ENCODE assay signal across 16 cellular contexts in genomic region chr14:64112859-64113258, GRCh38.
DNase-seq lines count a peak whose midpoint lies in the region; ATAC-seq, FAIRE-seq and TF ChIP-seq lines count a peak whose summit lies in the region.
"Had no signal": no experiment of that assay in that cellular context is flagged by ENCODE, and none has a peak within 500 bp of the region (broad histone marks: within the 10 kb centered on the region; RNA-seq: fewer than 3 reads in every experiment).

No MANE protein-coding gene starts in this region.

- CTCF ChIA-PET in T-cell (lab: Charles Lee) = no interaction called here

- H3K4me1 ChIP-seq in small intestine (ENCODE audit: control insufficient read depth in 2 of 2, insufficient read depth in 1 of 2, low read depth in 1 of 2, low read length in 1 of 2) = no peaks in the 10 kb centered on the region
- H3K4me1 ChIP-seq: SJSA1 had no signal

- POLR2A ChIA-PET in T-cell (lab: Charles Lee) = no interaction called here

- H3K36me3 Mint-ChIP-seq in T-cell = peaks cover 55% of the 10 kb centered on the region
- peaks cover 4% of the 10 kb centered on the region for H3K36me3 Mint-ChIP-seq in activated naive CD8-positive, alpha-beta T cell treated with anti-CD3 and anti-CD28 coated beads for 36 hours

- no peak for TF ChIP-seq CTCF in LNCaP clone FGC (IDR thresholded peaks at IDR 0.05; ENCODE audit: control insufficient read depth, extremely low read depth, insufficient read depth)

- no peak for ATAC-seq in T-cell (replicated peaks in 1 of 4)

- H3K9me3 ChIP-seq in small intestine (ENCODE audit: control insufficient read depth, low read depth) = no peaks in the 10 kb centered on the region
- H3K9me3 ChIP-seq: SJSA1 had no signal

- no peaks in the 10 kb centered on the region for H3K9me3 Mint-ChIP-seq in T-cell
- H3K9me3 Mint-ChIP-seq in activated naive CD8-positive, alpha-beta T cell treated with anti-CD3 and anti-CD28 coated beads for 36 hours = no peaks in the 10 kb centered on the region
- H3K9me3 Mint-ChIP-seq: activated B cell treated with CpG ODN at 0.5 μM for 24 hours; activated T-cell treated with anti-CD3 and anti-CD28 coated beads, Interleukin-2, amount 50 U/mL, for 24 hours; CD8-positive, alpha-beta memory T cell had no signal

- H3K4me3 ChIP-seq in LNCaP clone FGC (ENCODE audit: low read depth, low read length) = peak overlapping the region; percentile 44
- H3K4me3 ChIP-seq in small intestine (ENCODE audit: low read depth in 1 of 2, low read length in 2 of 2) = peak overlapping the region in 1 of 2 donors; percentile 20
- H3K4me3 ChIP-seq: cardiac muscle cell, SJSA1 had no signal

- H3K4me1 Mint-ChIP-seq in T-cell = no peaks in the 10 kb centered on the region
- no peaks in the 10 kb centered on the region for H3K4me1 Mint-ChIP-seq in activated naive CD8-positive, alpha-beta T cell treated with anti-CD3 and anti-CD28 coated beads for 36 hours
- H3K4me1 Mint-ChIP-seq: activated B cell treated with CpG ODN at 0.5 μM for 24 hours; CD8-positive, alpha-beta memory T cell had no signal

- no peak overlapping the region for H3K27ac Mint-ChIP-seq in T-cell
- H3K27ac Mint-ChIP-seq in activated naive CD8-positive, alpha-beta T cell treated with anti-CD3 and anti-CD28 coated beads for 36 hours = no peak overlapping the region
- H3K27ac Mint-ChIP-seq: activated B cell treated with CpG ODN at 0.5 μM for 24 hours; activated T-cell treated with anti-CD3 and anti-CD28 coated beads, Interleukin-2, amount 50 U/mL, for 24 hours had no signal

- peak; percentile 84 for DNase-seq in LNCaP clone FGC (ENCODE audit: low read depth)
- DNase-seq in SW480 (ENCODE audit: low spot score) = peak; percentile 68
- peak; percentile 26 for DNase-seq in iPS-NIHi11 (ENCODE audit: low spot score)
- DNase-seq in small intestine = no peak
- DNase-seq in T-cell = no peak
- DNase-seq in activated naive CD8-positive, alpha-beta T cell treated with anti-CD3 and anti-CD28 coated beads for 36 hours = no peak
- no peak for DNase-seq in amniotic stem cell (lab: John Stamatoyannopoulos, UW)
- DNase-seq in DMS79 (lab: John Stamatoyannopoulos, UW) = no peak
- DNase-seq: activated B cell treated with CpG ODN at 0.5 μM for 24 hours; activated T-cell treated with anti-CD3 and anti-CD28 coated beads, Interleukin-2, amount 50 U/mL, for 24 hours; CD8-positive, alpha-beta memory T cell; foreskin melanocyte; NCI-H1694 treated with DMSO at 0.1 percent for 48 hours; retina had no signal

- no peaks in the 10 kb centered on the region for H3K27me3 ChIP-seq in small intestine (ENCODE audit: control insufficient read depth in 2 of 2, insufficient read depth in 2 of 2, low read length in 2 of 2)
- H3K27me3 ChIP-seq: cardiac muscle cell, SJSA1 had no signal

- peaks cover 0 to 3% of the 10 kb centered on the region in 2 donors for H3K36me3 ChIP-seq in small intestine (ENCODE audit: control insufficient read depth in 2 of 2, insufficient read depth in 2 of 2, low read length in 2 of 2)
- H3K36me3 ChIP-seq: cardiac muscle cell, SJSA1 had no signal

- peak overlapping the region; percentile 63 to 87 for H3K27ac ChIP-seq in small intestine (ENCODE audit: low read depth in 1 of 2, low read length in 1 of 2)
- H3K27ac ChIP-seq: cardiac muscle cell, SJSA1 had no signal

- no peak for FAIRE-seq in small intestine (lab: Jason Lieb, UNC)

- H3K4me3 Mint-ChIP-seq in T-cell = no peak overlapping the region
- H3K4me3 Mint-ChIP-seq in activated naive CD8-positive, alpha-beta T cell treated with anti-CD3 and anti-CD28 coated beads for 36 hours = no peak overlapping the region
- H3K4me3 Mint-ChIP-seq: activated B cell treated with CpG ODN at 0.5 μM for 24 hours; activated T-cell treated with anti-CD3 and anti-CD28 coated beads, Interleukin-2, amount 50 U/mL, for 24 hours; CD8-positive, alpha-beta memory T cell had no signal

- WGBS in small intestine, 3 donors = 16 to 54% (median 34%) methylated on average over 10 of the region's 10 CpGs

- H3K27me3 Mint-ChIP-seq in T-cell = no peaks in the 10 kb centered on the region
- H3K27me3 Mint-ChIP-seq in activated naive CD8-positive, alpha-beta T cell treated with anti-CD3 and anti-CD28 coated beads for 36 hours = no peaks in the 10 kb centered on the region
- H3K27me3 Mint-ChIP-seq: activated B cell treated with CpG ODN at 0.5 μM for 24 hours; activated T-cell treated with anti-CD3 and anti-CD28 coated beads, Interleukin-2, amount 50 U/mL, for 24 hours had no signal

Comparison
In these comparisons a context has a peak if more than half of its experiments do, and no peak if none do; other contexts are left out.
1. DNase-seq: peak in LNCaP clone FGC (single experiment), SW480 (single experiment) and iPS-NIHi11 (single experiment); none in small intestine (single experiment), T-cell (0 of 34), activated naive CD8-positive, alpha-beta T cell treated with anti-CD3 and anti-CD28 coated beads for 36 hours (single experiment), amniotic stem cell (single experiment) and DMS79 (single experiment).